11 cellular contexts compared by ENCODE assay signal in the genomic region with DNA sequence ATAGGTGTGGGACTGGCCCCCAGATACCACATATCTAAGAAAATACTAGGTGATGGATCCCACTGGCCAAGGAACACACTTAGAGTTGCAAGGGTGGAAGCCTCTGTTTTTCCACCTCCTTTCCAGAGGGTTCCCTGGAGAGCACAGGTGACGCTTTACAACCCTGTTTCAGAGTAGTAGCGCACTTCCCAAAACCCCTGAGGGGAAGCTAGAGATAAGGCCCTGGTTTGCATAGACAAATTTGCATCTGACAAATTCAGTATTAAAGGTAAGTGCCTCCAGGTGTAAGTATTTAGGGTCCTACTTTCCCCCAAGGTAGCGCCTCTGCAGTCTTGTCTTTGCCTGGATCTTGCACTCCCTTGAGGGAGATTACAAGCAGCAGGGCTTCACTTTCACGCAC. TPM values are rescaled to one million over a fixed set of nuclear protein-coding genes. Genes with fewer than 3 reads are reported as not detected.
DNase-seq lines count a peak whose midpoint lies in the region; ATAC-seq and TF ChIP-seq lines count a peak whose summit lies in the region.
"Had no signal": no experiment of that assay in that cellular context is flagged by ENCODE, and none has a peak within 500 bp of the region (broad histone marks: within the 10 kb centered on the region; RNA-seq: fewer than 3 reads in every experiment).

No MANE protein-coding gene starts in this region.

- no peak for TF ChIP-seq CTCF in heart right ventricle (IDR thresholded peaks at IDR 0.05)
- no peak for TF ChIP-seq CTCF in kidney epithelial cell (IDR thresholded peaks at IDR 0.05; ENCODE audit: insufficient read depth, low read length, poor library complexity, severe bottlenecking)
- no peak for TF ChIP-seq CTCF in upper lobe of right lung (IDR thresholded peaks at IDR 0.05)

- H3K9me3 ChIP-seq in heart right ventricle (no peaks in the 10 kb centered on the region), upper lobe of right lung (no peaks in the 10 kb centered on the region)
- H3K9me3 ChIP-seq: thyroid gland had no signal

- H3K36me3 ChIP-seq in heart right ventricle = no peaks in the 10 kb centered on the region
- H3K36me3 ChIP-seq in kidney epithelial cell (ENCODE audit: control insufficient read depth, insufficient read depth, low read length) = no peaks in the 10 kb centered on the region
- H3K36me3 ChIP-seq in upper lobe of right lung = no peaks in the 10 kb centered on the region
- H3K36me3 ChIP-seq: thyroid gland had no signal

- intact Hi-C loops in heart right ventricle (cut with DNase I) = no loop called here
- intact Hi-C loops in Right ventricle myocardium superior (cut with DNase I) = no loop called here
- intact Hi-C loops in upper lobe of right lung (cut with DNase I) = no loop called here

- H3K27ac Mint-ChIP-seq in activated naive CD8-positive, alpha-beta T cell treated with anti-CD3 and anti-CD28 coated beads for 36 hours = no peak overlapping the region

- H3K27me3 Mint-ChIP-seq in activated naive CD8-positive, alpha-beta T cell treated with anti-CD3 and anti-CD28 coated beads for 36 hours = peaks cover 61% of the 10 kb centered on the region

- DNase-seq in heart right ventricle (no peak), Right ventricle myocardium superior (no peak), kidney epithelial cell (ENCODE audit: low read depth) (no peak), upper lobe of right lung (no peak), GF-D8 (lab: John Stamatoyannopoulos, UW) (no peak), epidermal melanocyte (ENCODE audit: insufficient read length, low spot score) (no peak)
- no peak for DNase-seq in activated naive CD8-positive, alpha-beta T cell treated with anti-CD3 and anti-CD28 coated beads for 36 hours

- WGBS in heart right ventricle, 2 donors = 49 to 54% methylated on average over 4 of the region's 4 CpGs

- H3K4me1 Mint-ChIP-seq in activated naive CD8-positive, alpha-beta T cell treated with anti-CD3 and anti-CD28 coated beads for 36 hours = peaks cover 8% of the 10 kb centered on the region

- no peak for ATAC-seq in heart right ventricle
- no peak for ATAC-seq in Right ventricle myocardium superior (ENCODE audit: poor library complexity)
- ATAC-seq in upper lobe of right lung = no peak
- ATAC-seq in GM18511 (IDR thresholded peaks at IDR 0.05; ENCODE audit: unreplicated experiment) = no peak

- H3K27me3 ChIP-seq in heart right ventricle = peaks cover 5 to 61% (median 48%) of the 10 kb centered on the region in 7 donors
- H3K27me3 ChIP-seq in kidney epithelial cell (ENCODE audit: control insufficient read depth, insufficient read depth, low read length) = peaks cover 4% of the 10 kb centered on the region
- H3K27me3 ChIP-seq in upper lobe of right lung = peaks cover 38% of the 10 kb centered on the region
- H3K27me3 ChIP-seq: thyroid gland had no signal

- H3K4me1 ChIP-seq in heart right ventricle = peaks cover 0 to 15% (median 8%) of the 10 kb centered on the region in 9 donors
- peaks cover 18% of the 10 kb centered on the region for H3K4me1 ChIP-seq in upper lobe of right lung

- H3K4me3 Mint-ChIP-seq in activated naive CD8-positive, alpha-beta T cell treated with anti-CD3 and anti-CD28 coated beads for 36 hours = peak overlapping the region; percentile 59

- H3K36me3 Mint-ChIP-seq in activated naive CD8-positive, alpha-beta T cell treated with anti-CD3 and anti-CD28 coated beads for 36 hours = no peaks in the 10 kb centered on the region

- no peak overlapping the region for H3K27ac ChIP-seq in heart right ventricle
- no peak overlapping the region for H3K27ac ChIP-seq in upper lobe of right lung
- H3K27ac ChIP-seq: thyroid gland had no signal

- H3K4me3 ChIP-seq in heart right ventricle = peak overlapping the region in 8 of 10 donors; percentile 23 to 63 (median 53)
- H3K4me3 ChIP-seq in kidney epithelial cell (ENCODE audit: low read depth, low read length) = peak overlapping the region; percentile 62
- H3K4me3 ChIP-seq in upper lobe of right lung = peak overlapping the region; percentile 55

- no peaks in the 10 kb centered on the region for H3K9me3 Mint-ChIP-seq in activated naive CD8-positive, alpha-beta T cell treated with anti-CD3 and anti-CD28 coated beads for 36 hours

RNA-seq across cellular contexts. Expression of a gene that starts 0.5 kb away (rescaled TPM):
- not detected for total RNA-seq in heart right ventricle
- not detected for polyA plus RNA-seq in heart right ventricle
- not detected for total RNA-seq in Right ventricle myocardium superior
- total RNA-seq in activated naive CD8-positive, alpha-beta T cell treated with anti-CD3 and anti-CD28 coated beads for 36 hours = under 1 TPM; 0.06 TPM
- total RNA-seq in kidney epithelial cell = 0.07 and 0.17 TPM in 2 replicates
- 0.29 TPM for total RNA-seq in upper lobe of right lung
- total RNA-seq: pulmonary artery endothelial cell, thyroid gland had no signal

RNA-seq across cellular contexts. Expression of a gene that starts 22.9 kb away (rescaled TPM):
- not detected for total RNA-seq in heart right ventricle
- not detected for polyA plus RNA-seq in heart right ventricle
- not detected for total RNA-seq in Right ventricle myocardium superior
- total RNA-seq in activated naive CD8-positive, alpha-beta T cell treated with anti-CD3 and anti-CD28 coated beads for 36 hours = under 1 TPM in 1 of 2 experiments, not detected in 1; 0.08 TPM
- not detected in 2 replicates for total RNA-seq in kidney epithelial cell
- total RNA-seq in upper lobe of right lung = not detected
- total RNA-seq: M059J, pulmonary artery endothelial cell, thyroid gland had no signal
